ENCODE assay signal across 9 cellular contexts in the genomic region with DNA sequence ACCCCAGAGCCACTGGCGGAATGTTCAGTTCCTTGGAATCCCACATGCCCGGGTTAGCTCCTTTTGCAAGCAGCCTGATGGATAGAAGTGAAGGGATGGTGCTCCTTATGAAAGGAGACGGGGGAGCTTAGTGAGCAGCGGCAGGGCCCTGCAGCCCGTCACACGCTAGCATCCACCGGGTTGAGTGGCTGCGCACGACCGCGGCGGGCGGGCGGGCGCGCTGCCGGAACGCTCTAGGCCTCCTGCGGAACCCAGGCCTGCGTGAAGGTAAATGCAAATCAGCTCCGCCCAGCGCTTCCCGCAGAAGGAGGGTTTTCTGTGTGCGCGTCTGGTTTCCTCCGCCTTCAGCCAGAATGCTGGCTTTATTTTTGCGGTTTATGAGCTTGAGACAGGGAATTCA. TPM values are rescaled to one million over a fixed set of nuclear protein-coding genes. Genes with fewer than 3 reads are reported as not detected.
DNase-seq lines count a peak whose midpoint lies in the region; ATAC-seq and TF ChIP-seq lines count a peak whose summit lies in the region.
"Had no signal": no experiment of that assay in that cellular context is flagged by ENCODE, and none has a peak within 500 bp of the region (broad histone marks: within the 10 kb centered on the region; RNA-seq: fewer than 3 reads in every experiment).

No MANE protein-coding gene starts in this region.

- H3K4me3 ChIP-seq in CD4-positive, alpha-beta memory T cell (ENCODE audit: low read length in 2 of 2) = peak overlapping the region in 1 of 2 donors; percentile 29
- H3K4me3 ChIP-seq in testis (peak overlapping the region; percentile 20 to 29), tibial nerve (no peak overlapping the region)

- POLR2A ChIA-PET in CD4-positive, alpha-beta memory T cell (lab: Charles Lee; ENCODE audit: partially characterized antibody) = no interaction called here

- 12 to 17% methylated on average over 14 to 27 of the region's 27 CpGs for WGBS in testis, 2 donors
- WGBS in tibial nerve, 2 donors = 7 to 17% methylated on average over 10 to 27 of the region's 27 CpGs

- H3K36me3 Mint-ChIP-seq in CD4-positive, alpha-beta memory T cell = no peaks in the 10 kb centered on the region
- no peaks in the 10 kb centered on the region for H3K36me3 Mint-ChIP-seq in IgD-negative memory B cell
- no peaks in the 10 kb centered on the region for H3K36me3 Mint-ChIP-seq in activated naive CD4-positive, alpha-beta T cell treated with anti-CD3 and anti-CD28 coated beads, Interleukin-2, amount 50 U/mL, for 24 hours

- no peak overlapping the region for H3K27ac ChIP-seq in CD4-positive, alpha-beta memory T cell (ENCODE audit: low read depth, low read length)
- no peak overlapping the region for H3K27ac ChIP-seq in testis
- no peak overlapping the region for H3K27ac ChIP-seq in tibial nerve

- peak in 2 of 5 donors; percentile 10 to 22 for DNase-seq in CD4-positive, alpha-beta memory T cell
- DNase-seq in left colon (peak; percentile 48 to 60), testis (no peak), tibial nerve (ENCODE audit: low spot score in 2 of 2) (no peak), epidermal melanocyte (ENCODE audit: insufficient read length, low spot score) (no peak), NCI-H524 (lab: John Stamatoyannopoulos, UW) (no peak)

- H3K27me3 ChIP-seq in CD4-positive, alpha-beta memory T cell (ENCODE audit: insufficient read depth, low read length) = no peaks in the 10 kb centered on the region
- H3K27me3 ChIP-seq in testis (no peaks in the 10 kb centered on the region), tibial nerve (peaks cover 0 to 40% of the 10 kb centered on the region in 2 donors)

- H3K9me3 ChIP-seq in CD4-positive, alpha-beta memory T cell (ENCODE audit: control insufficient read depth in 1 of 2, low read length in 2 of 2) = no peaks in the 10 kb centered on the region
- H3K9me3 ChIP-seq in testis (no peaks in the 10 kb centered on the region), tibial nerve (no peaks in the 10 kb centered on the region)

- no peak for TF ChIP-seq EP300 in tibial nerve (IDR thresholded peaks at IDR 0.05)

- peaks cover 0 to 4% (median 3%) of the 10 kb centered on the region in 4 donors for H3K4me1 Mint-ChIP-seq in CD4-positive, alpha-beta memory T cell
- H3K4me1 Mint-ChIP-seq in IgD-negative memory B cell = peaks cover 9 to 14% (median 12%) of the 10 kb centered on the region in 3 donors
- H3K4me1 Mint-ChIP-seq in activated naive CD4-positive, alpha-beta T cell treated with anti-CD3 and anti-CD28 coated beads, Interleukin-2, amount 50 U/mL, for 24 hours = peaks cover 7% of the 10 kb centered on the region

- H3K27ac Mint-ChIP-seq in CD4-positive, alpha-beta memory T cell = no peak overlapping the region
- peak overlapping the region; percentile 3 to 76 (median 23) for H3K27ac Mint-ChIP-seq in IgD-negative memory B cell
- H3K27ac Mint-ChIP-seq in activated naive CD4-positive, alpha-beta T cell treated with anti-CD3 and anti-CD28 coated beads, Interleukin-2, amount 50 U/mL, for 24 hours = no peak overlapping the region

- peaks cover 4% of the 10 kb centered on the region for H3K4me1 ChIP-seq in CD4-positive, alpha-beta memory T cell (ENCODE audit: insufficient read depth, low read length)
- H3K4me1 ChIP-seq in testis (peaks cover 4% of the 10 kb centered on the region), tibial nerve (peaks cover 0 to 6% (median 0%) of the 10 kb centered on the region in 4 donors)

- intact Hi-C loops in CD4-positive, alpha-beta memory T cell (cut with micrococcal nuclease) = no loop called here
- intact Hi-C loops in left colon (cut with DNase I, micrococcal nuclease) (no loop called here), testis (cut with DNase I; ENCODE audit: low total_unique reads) (no loop called here)

- CTCF ChIA-PET in CD4-positive, alpha-beta memory T cell (lab: Charles Lee; ENCODE audit: partially characterized antibody) = interaction anchor here (1.0 to 2.6 kb wide), 6 partner anchors 9 to 154 kb away, joined by 3 to 15 read pairs (median 6); no protein-coding TSS in a partner anchor

- TF ChIP-seq POLR2A in testis (IDR thresholded peaks at IDR 0.05) = no peak
- no peak for TF ChIP-seq POLR2A in tibial nerve (IDR thresholded peaks at IDR 0.05)

- peak overlapping the region in 5 of 8 donors; percentile 4 to 67 (median 35) for H3K4me3 Mint-ChIP-seq in CD4-positive, alpha-beta memory T cell
- peak overlapping the region; percentile 56 to 90 (median 84) for H3K4me3 Mint-ChIP-seq in IgD-negative memory B cell
- H3K4me3 Mint-ChIP-seq in activated naive CD4-positive, alpha-beta T cell treated with anti-CD3 and anti-CD28 coated beads, Interleukin-2, amount 50 U/mL, for 24 hours = peak overlapping the region; percentile 67

- no peaks in the 10 kb centered on the region for H3K36me3 ChIP-seq in CD4-positive, alpha-beta memory T cell (ENCODE audit: insufficient read depth, low read length)
- H3K36me3 ChIP-seq in testis (ENCODE audit: low read depth, missing control alignments) = no peaks in the 10 kb centered on the region
- no peaks in the 10 kb centered on the region for H3K36me3 ChIP-seq in tibial nerve

- ATAC-seq in left colon = peak; percentile 97

- TF ChIP-seq CTCF in testis (IDR thresholded peaks at IDR 0.05) (no peak), tibial nerve (IDR thresholded peaks at IDR 0.05) (no peak)

- peaks cover 2 to 16% of the 10 kb centered on the region in 2 donors for H3K27me3 Mint-ChIP-seq in CD4-positive, alpha-beta memory T cell
- peaks cover 3% of the 10 kb centered on the region for H3K27me3 Mint-ChIP-seq in IgD-negative memory B cell
- peaks cover 4% of the 10 kb centered on the region for H3K27me3 Mint-ChIP-seq in activated naive CD4-positive, alpha-beta T cell treated with anti-CD3 and anti-CD28 coated beads, Interleukin-2, amount 50 U/mL, for 24 hours

- H3K9me3 Mint-ChIP-seq in CD4-positive, alpha-beta memory T cell = no peaks in the 10 kb centered on the region
- H3K9me3 Mint-ChIP-seq in IgD-negative memory B cell = no peaks in the 10 kb centered on the region
- no peaks in the 10 kb centered on the region for H3K9me3 Mint-ChIP-seq in activated naive CD4-positive, alpha-beta T cell treated with anti-CD3 and anti-CD28 coated beads, Interleukin-2, amount 50 U/mL, for 24 hours

RNA-seq across cellular contexts. Expression of a gene that starts 19.8 kb away (rescaled TPM):
- not detected for total RNA-seq in CD4-positive, alpha-beta memory T cell
- not detected for polyA plus RNA-seq in CD4-positive, alpha-beta memory T cell
- polyA plus RNA-seq in IgD-negative memory B cell (not detected), testis (ENCODE audit: insufficient read depth, low read depth, low replicate concordance) (0.15 TPM)
- total RNA-seq in left colon (not detected), testis (not detected), tibial nerve (not detected)
- total RNA-seq: skeletal muscle tissue had no signal

RNA-seq across cellular contexts. Expression of a gene that starts 47.4 kb away (rescaled TPM):
- total RNA-seq in CD4-positive, alpha-beta memory T cell = 10 to 100 TPM; 31.6 to 33.4 TPM
- 10 to 100 TPM; 51.5 to 62.0 TPM for polyA plus RNA-seq in CD4-positive, alpha-beta memory T cell
- polyA plus RNA-seq in IgD-negative memory B cell (45.1 TPM), testis (ENCODE audit: insufficient read depth, low read depth, low replicate concordance) (31.2 TPM)
- total RNA-seq in left colon (10 to 100 TPM; 13.3 to 16.7 TPM), testis (10 to 100 TPM; 29.6 to 39.1 TPM), tibial nerve (10 to 100 TPM; 12.4 to 30.1 (median 21.4) TPM)

Comparison
In these comparisons a context has a peak if more than half of its experiments do, and no peak if none do; other contexts are left out.
1. DNase-seq: peak in left colon (2 of 2); none in testis (single experiment), tibial nerve (0 of 2), epidermal melanocyte (single experiment) and NCI-H524 (0 of 2).
2. H3K4me3 ChIP-seq: peak in testis (2 of 2); none in tibial nerve (0 of 4).
3. H3K27ac Mint-ChIP-seq: peak in IgD-negative memory B cell (3 of 3); none in CD4-positive, alpha-beta memory T cell (0 of 7) and activated naive CD4-positive, alpha-beta T cell treated with anti-CD3 and anti-CD28 coated beads, Interleukin-2, amount 50 U/mL, for 24 hours (single experiment).
4. Peak in every context shown above with its lines, with median percentiles within 50 percentile points of each other: H3K4me3 Mint-ChIP-seq.